In genomic region chr2:218069606-218070300, GRCh38 we compare ENCODE assay signal across 1 cellular context.
TF ChIP-seq lines count a peak whose summit lies in the region.

No MANE protein-coding gene starts in this region.

TF ChIP-seq in GM12878, 131 proteins besides CTCF, POLR2A, EP300 and RAD21:
- TF ChIP-seq MTA2 (IDR thresholded peaks at IDR 0.05; ENCODE audit: low read depth) (no peak), WRNIP1 (IDR thresholded peaks at IDR 0.05; ENCODE audit: borderline replicate concordance, low read depth, low read length) (no peak), CHD2 (IDR thresholded peaks at IDR 0.05; ENCODE audit: borderline replicate concordance, low read depth, low read length) (no peak), BACH1 (IDR thresholded peaks at IDR 0.05; ENCODE audit: borderline replicate concordance) (no peak), NFXL1 (IDR thresholded peaks at IDR 0.05; ENCODE audit: borderline replicate concordance) (no peak), POU2F2 (IDR thresholded peaks at IDR 0.05; ENCODE audit: borderline replicate concordance, low read depth, low read length) (no peak), POLR2AphosphoS5 (IDR thresholded peaks at IDR 0.05; ENCODE audit: low read length) (no peak), HDAC6 (IDR thresholded peaks at IDR 0.05; ENCODE audit: unreplicated experiment) (no peak), PAX5 (IDR thresholded peaks at IDR 0.05; ENCODE audit: borderline replicate concordance, low read depth, low read length) (no peak), CBX5 (IDR thresholded peaks at IDR 0.05; ENCODE audit: low read depth) (no peak), NFYA (IDR thresholded peaks at IDR 0.05; ENCODE audit: borderline replicate concordance, low read depth, low read length) (no peak), ZNF274 (IDR thresholded peaks at IDR 0.05; ENCODE audit: insufficient read depth, insufficient read length) (no peak), EZH2 (IDR thresholded peaks at IDR 0.05; ENCODE audit: borderline replicate concordance, control insufficient read depth, low read depth, low read length) (no peak), CEBPZ (IDR thresholded peaks at IDR 0.05; ENCODE audit: low read depth, low read length) (no peak)
- TF ChIP-seq, protein P1, sequence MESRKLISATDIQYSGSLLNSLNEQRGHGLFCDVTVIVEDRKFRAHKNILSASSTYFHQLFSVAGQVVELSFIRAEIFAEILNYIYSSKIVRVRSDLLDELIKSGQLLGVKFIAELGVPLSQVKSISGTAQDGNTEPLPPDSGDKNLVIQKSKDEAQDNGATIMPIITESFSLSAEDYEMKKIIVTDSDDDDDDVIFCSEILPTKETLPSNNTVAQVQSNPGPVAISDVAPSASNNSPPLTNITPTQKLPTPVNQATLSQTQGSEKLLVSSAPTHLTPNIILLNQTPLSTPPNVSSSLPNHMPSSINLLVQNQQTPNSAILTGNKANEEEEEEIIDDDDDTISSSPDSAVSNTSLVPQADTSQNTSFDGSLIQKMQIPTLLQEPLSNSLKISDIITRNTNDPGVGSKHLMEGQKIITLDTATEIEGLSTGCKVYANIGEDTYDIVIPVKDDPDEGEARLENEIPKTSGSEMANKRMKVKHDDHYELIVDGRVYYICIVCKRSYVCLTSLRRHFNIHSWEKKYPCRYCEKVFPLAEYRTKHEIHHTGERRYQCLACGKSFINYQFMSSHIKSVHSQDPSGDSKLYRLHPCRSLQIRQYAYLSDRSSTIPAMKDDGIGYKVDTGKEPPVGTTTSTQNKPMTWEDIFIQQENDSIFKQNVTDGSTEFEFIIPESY (IDR thresholded peaks at IDR 0.05), result no peak
- TF ChIP-seq, protein P2, sequence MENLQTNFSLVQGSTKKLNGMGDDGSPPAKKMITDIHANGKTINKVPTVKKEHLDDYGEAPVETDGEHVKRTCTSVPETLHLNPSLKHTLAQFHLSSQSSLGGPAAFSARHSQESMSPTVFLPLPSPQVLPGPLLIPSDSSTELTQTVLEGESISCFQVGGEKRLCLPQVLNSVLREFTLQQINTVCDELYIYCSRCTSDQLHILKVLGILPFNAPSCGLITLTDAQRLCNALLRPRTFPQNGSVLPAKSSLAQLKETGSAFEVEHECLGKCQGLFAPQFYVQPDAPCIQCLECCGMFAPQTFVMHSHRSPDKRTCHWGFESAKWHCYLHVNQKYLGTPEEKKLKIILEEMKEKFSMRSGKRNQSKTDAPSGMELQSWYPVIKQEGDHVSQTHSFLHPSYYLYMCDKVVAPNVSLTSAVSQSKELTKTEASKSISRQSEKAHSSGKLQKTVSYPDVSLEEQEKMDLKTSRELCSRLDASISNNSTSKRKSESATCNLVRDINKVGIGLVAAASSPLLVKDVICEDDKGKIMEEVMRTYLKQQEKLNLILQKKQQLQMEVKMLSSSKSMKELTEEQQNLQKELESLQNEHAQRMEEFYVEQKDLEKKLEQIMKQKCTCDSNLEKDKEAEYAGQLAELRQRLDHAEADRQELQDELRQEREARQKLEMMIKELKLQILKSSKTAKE (IDR thresholded peaks at IDR 0.05; ENCODE audit: low read depth, poor library complexity, severe bottlenecking), result no peak
- TF ChIP-seq, protein P3, sequence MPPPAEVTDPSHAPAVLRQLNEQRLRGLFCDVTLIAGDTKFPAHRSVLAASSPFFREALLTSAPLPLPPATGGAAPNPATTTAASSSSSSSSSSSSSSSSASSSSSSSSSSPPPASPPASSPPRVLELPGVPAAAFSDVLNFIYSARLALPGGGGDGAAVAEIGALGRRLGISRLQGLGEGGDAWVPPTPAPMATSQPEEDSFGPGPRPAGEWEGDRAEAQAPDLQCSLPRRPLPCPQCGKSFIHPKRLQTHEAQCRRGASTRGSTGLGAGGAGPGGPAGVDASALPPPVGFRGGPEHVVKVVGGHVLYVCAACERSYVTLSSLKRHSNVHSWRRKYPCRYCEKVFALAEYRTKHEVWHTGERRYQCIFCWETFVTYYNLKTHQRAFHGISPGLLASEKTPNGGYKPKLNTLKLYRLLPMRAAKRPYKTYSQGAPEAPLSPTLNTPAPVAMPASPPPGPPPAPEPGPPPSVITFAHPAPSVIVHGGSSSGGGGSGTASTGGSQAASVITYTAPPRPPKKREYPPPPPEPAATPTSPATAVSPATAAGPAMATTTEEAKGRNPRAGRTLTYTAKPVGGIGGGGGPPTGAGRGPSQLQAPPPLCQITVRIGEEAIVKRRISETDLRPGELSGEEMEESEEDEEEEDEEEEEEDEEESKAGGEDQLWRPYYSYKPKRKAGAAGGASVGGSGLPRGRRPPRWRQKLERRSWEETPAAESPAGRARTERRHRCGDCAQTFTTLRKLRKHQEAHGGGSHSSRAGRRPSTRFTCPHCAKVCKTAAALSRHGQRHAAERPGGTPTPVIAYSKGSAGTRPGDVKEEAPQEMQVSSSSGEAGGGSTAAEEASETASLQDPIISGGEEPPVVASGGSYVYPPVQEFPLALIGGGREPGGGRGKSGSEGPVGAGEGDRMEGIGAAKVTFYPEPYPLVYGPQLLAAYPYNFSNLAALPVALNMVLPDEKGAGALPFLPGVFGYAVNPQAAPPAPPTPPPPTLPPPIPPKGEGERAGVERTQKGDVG (CRISPR knock-in tag; IDR thresholded peaks at IDR 0.05), result no peak
